Comparison of ENCODE assay signal across 1 cellular context in genomic region chr20:17796096-17796563, GRCh38.
TF ChIP-seq lines count a peak whose summit lies in the region.

No MANE protein-coding gene starts in this region.

TF ChIP-seq in liver, 16 proteins besides CTCF, POLR2A, EP300 and RAD21 (continued from another document):
- TF ChIP-seq ZBTB33 (IDR thresholded peaks at IDR 0.05): peak; percentile 79
- no peak for TF ChIP-seq FOXA1 (IDR thresholded peaks at IDR 0.05)
- TF ChIP-seq YY1 (IDR thresholded peaks at IDR 0.05): peak; percentile 68
- peak; percentile 95 to 97 for TF ChIP-seq HNF4A (conservative IDR thresholded peaks at IDR 0.05)
- TF ChIP-seq TAF1 (conservative IDR thresholded peaks at IDR 0.05): no peak
- TF ChIP-seq REST (IDR thresholded peaks at IDR 0.05): peak; percentile 70
- peak; percentile 49 for TF ChIP-seq FOXA2 (IDR thresholded peaks at IDR 0.05)
- TF ChIP-seq JUND (IDR thresholded peaks at IDR 0.05): peak; percentile 82 to 90
TF ChIP-seq in liver: peak in this region for 13.
